8 cellular contexts compared by ENCODE assay signal in the genomic region with DNA sequence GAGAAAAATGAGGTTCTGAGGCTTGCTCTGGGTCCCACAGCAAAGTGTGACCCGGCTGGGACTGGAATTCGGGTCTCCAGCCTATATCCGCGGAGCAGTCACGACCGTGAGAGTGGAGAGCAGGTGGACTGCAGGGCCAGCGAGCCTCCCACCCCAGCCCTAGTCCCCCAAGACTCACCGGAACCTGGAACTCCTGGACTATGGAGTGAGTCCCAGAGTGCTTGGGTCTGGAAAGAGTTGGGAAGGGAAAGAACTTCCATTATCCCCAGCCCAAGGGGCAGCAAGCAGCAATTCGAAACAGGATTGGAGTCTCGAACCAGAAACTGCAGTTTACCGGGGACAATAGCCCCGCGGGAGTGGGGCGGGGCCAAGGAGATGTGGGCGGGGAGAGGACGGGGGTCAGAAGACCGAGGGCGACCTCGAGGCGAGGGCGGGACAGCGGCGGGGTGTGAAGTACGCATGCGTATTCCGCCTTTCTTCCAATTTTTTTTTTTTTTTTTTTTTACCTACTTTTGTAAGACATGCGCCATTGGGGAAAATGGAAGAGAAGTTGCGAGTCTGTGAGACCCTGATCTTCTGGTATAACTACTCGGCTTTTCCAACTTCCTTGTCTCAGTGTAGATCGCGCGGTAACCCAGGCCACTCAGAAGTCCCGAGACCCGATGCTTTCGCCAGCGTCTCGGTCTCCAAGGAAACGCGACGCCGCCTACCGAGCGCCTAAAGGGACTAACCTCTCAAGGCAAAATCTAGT. TPM values are rescaled to one million over a fixed set of nuclear protein-coding genes. Genes with fewer than 3 reads are reported as not detected.
DNase-seq lines count a peak whose midpoint lies in the region; ATAC-seq and TF ChIP-seq lines count a peak whose summit lies in the region.

Gene C20orf96 (minus strand): TSS at position 670 of the 751 bp plus-strand sequence. CDS start 140 bp downstream, at position 530.

- no peak within 1 kb of the TSS for H3K4me3 Mint-ChIP-seq in activated T-helper 17 cell treated with anti-CD3 and anti-CD28 coated beads, Interleukin-2, amount 50 U/mL, for 72 hours
- no peak within 1 kb of the TSS for H3K4me3 Mint-ChIP-seq in nephron

- DNase-seq in Daoy (ENCODE audit: low read depth) (peak; percentile 93), LHCN-M2 (ENCODE audit: low read depth) (peak; percentile 95), RPMI8226 (peak; percentile 96), fibroblast of pulmonary artery (ENCODE audit: low read depth) (peak; percentile 96)
- DNase-seq in stimulated activated naive CD8-positive, alpha-beta T cell treated with anti-CD3 and anti-CD28 coated beads, Interleukin-15, Interleukin-2, amounts not matched to agents 100 U/mL and 50 U/mL, for 24 hours = peak; percentile 95

- H3K4me3 ChIP-seq in fibroblast of pulmonary artery (replicated peaks; ENCODE audit: low read depth, low read length) = peak within 1 kb of the TSS; percentile 92

- peak; percentile 78 for ATAC-seq in GM21825 (IDR thresholded peaks at IDR 0.05; ENCODE audit: unreplicated experiment)
- ATAC-seq in activated T-helper 17 cell treated with anti-CD3 and anti-CD28 coated beads, Interleukin-2, amount 50 U/mL, for 72 hours (replicated peaks) = peak; percentile 96
- peak; percentile 94 for ATAC-seq in stimulated activated naive CD8-positive, alpha-beta T cell treated with anti-CD3 and anti-CD28 coated beads, Interleukin-15, Interleukin-2, amounts not matched to agents 100 U/mL and 50 U/mL, for 24 hours

- H3K36me3 Mint-ChIP-seq in activated T-helper 17 cell treated with anti-CD3 and anti-CD28 coated beads, Interleukin-2, amount 50 U/mL, for 72 hours (ENCODE audit: low read depth) = no peaks in the 10 kb centered on the region
- H3K36me3 Mint-ChIP-seq in nephron (ENCODE audit: low read depth) = peaks cover 23% of the 10 kb centered on the region

- peak; percentile 57 for TF ChIP-seq CTCF in fibroblast of pulmonary artery (IDR thresholded peaks at IDR 0.05; ENCODE audit: low read length, missing control alignments)
- peak; percentile 34 to 48 (median 48) for TF ChIP-seq CTCF in nephron (IDR thresholded peaks at IDR 0.05; ENCODE audit: unreplicated experiment in 3 of 3)

- no peak within 1 kb of the TSS for H3K27ac Mint-ChIP-seq in activated T-helper 17 cell treated with anti-CD3 and anti-CD28 coated beads, Interleukin-2, amount 50 U/mL, for 72 hours
- H3K27ac Mint-ChIP-seq in nephron = no peak within 1 kb of the TSS

- H3K9me3 Mint-ChIP-seq in activated T-helper 17 cell treated with anti-CD3 and anti-CD28 coated beads, Interleukin-2, amount 50 U/mL, for 72 hours = no peaks in the 10 kb centered on the region
- no peaks in the 10 kb centered on the region for H3K9me3 Mint-ChIP-seq in nephron

- peaks cover 10% of the 10 kb centered on the region for H3K4me1 Mint-ChIP-seq in activated T-helper 17 cell treated with anti-CD3 and anti-CD28 coated beads, Interleukin-2, amount 50 U/mL, for 72 hours
- peaks cover 12% of the 10 kb centered on the region for H3K4me1 Mint-ChIP-seq in nephron

- no peaks in the 10 kb centered on the region for H3K27me3 Mint-ChIP-seq in activated T-helper 17 cell treated with anti-CD3 and anti-CD28 coated beads, Interleukin-2, amount 50 U/mL, for 72 hours
- no peaks in the 10 kb centered on the region for H3K27me3 Mint-ChIP-seq in nephron (ENCODE audit: low read depth)

RNA-seq across cellular contexts. Expression of gene C20orf96, which starts in this region (rescaled TPM):
- 0.51 and 0.57 TPM in 2 replicates for total RNA-seq in Daoy (2014; rRNA removed; shearing (Covaris generic))
- total RNA-seq in LHCN-M2 (2014; rRNA removed) = 2.5 and 2.8 TPM in 2 replicates
- 4.8 TPM for polyA plus RNA-seq in LHCN-M2 (2012)
- 1 to 10 TPM; 5.2 to 6.0 TPM for total RNA-seq in activated T-helper 17 cell treated with anti-CD3 and anti-CD28 coated beads, Interleukin-2, amount 50 U/mL, for 72 hours

Comparison
In these comparisons a context has a peak if more than half of its experiments do, and no peak if none do; other contexts are left out.
1. Peak in every context shown above with its lines: DNase-seq, ATAC-seq and H3K4me3 ChIP-seq.
2. Peak in DNase-seq in Daoy; RNA of the gene not detected or under 1 TPM.